ENCODE assay signal across 12 cellular contexts in the genomic region with DNA sequence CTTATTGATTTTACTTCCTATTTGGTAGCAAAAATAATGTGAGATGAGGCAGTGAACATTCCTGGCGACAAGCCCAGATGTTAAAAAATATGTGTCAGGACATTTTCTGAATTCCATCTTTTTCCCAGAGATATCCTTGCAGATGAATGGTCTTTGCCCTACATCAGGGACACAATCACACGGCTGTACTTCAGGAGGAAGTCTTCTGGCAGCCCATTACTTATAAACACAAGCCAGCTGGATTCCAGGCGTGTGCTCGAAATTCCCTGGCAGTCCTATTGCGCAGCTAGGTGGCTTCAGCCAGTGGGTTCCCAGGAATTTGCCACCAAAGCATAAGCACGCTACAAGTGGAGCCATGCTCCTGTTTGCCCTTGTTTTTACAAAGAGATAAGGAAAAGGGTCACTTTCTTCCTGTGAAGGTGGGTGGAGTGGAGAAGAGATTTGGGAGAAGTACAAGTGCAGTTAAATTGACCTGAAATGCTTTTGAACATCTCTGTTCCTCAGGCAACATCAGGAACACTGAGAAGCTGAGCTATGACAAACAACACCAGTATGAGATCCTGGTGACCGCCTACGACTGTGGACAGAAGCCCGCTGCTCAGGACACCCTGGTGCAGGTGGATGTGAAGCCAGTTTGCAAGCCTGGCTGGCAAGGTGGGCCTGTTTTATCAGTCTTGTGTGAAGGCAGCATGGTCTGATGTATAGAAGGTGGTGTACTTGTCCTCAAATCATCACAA.
DNase-seq lines count a peak whose midpoint lies in the region; TF ChIP-seq lines count a peak whose summit lies in the region.
"Had no signal": no experiment of that assay in that cellular context is flagged by ENCODE, and none has a peak within 500 bp of the region (broad histone marks: within the 10 kb centered on the region; RNA-seq: fewer than 3 reads in every experiment).

No MANE protein-coding gene starts in this region.

- peaks cover 25% of the 10 kb centered on the region for H3K4me1 ChIP-seq in left ventricle myocardium inferior

- H3K36me3 ChIP-seq in left ventricle myocardium inferior, result no peaks in the 10 kb centered on the region
- H3K36me3 ChIP-seq: stomach had no signal

- no peak overlapping the region for H3K27ac ChIP-seq in left ventricle myocardium inferior (replicated peaks)
- H3K27ac ChIP-seq: foreskin keratinocyte, stomach had no signal

- DNase-seq in EL (peak; percentile 26), astrocyte of the hippocampus (ENCODE audit: low read depth, low spot score) (peak; percentile 72), left ventricle myocardium inferior (no peak), pulmonary artery endothelial cell (ENCODE audit: low read depth, low spot score) (peak; percentile 69), ecto neural progenitor cell (ENCODE audit: low spot score) (no peak), SW480 (ENCODE audit: low spot score) (no peak), AML-193 (lab: John Stamatoyannopoulos, UW) (no peak)
- no peak for DNase-seq in central memory CD4-positive, alpha-beta T cell
- DNase-seq: activated CD4-positive, alpha-beta T cell treated with anti-CD3 and anti-CD28 coated beads, Interleukin-2, amount 10 ng/mL, durations not matched to agents 7 days and 5 days; foreskin keratinocyte; SIG-M5; stomach had no signal

- peaks cover 2% of the 10 kb centered on the region for H3K9me3 ChIP-seq in left ventricle myocardium inferior (replicated peaks)
- H3K9me3 ChIP-seq: stomach had no signal

- H3K27me3 ChIP-seq in left ventricle myocardium inferior (ENCODE audit: low read depth), result no peaks in the 10 kb centered on the region
- H3K27me3 ChIP-seq: foreskin keratinocyte, stomach had no signal

- peak; percentile 42 for TF ChIP-seq CTCF in left ventricle myocardium inferior (IDR thresholded peaks at IDR 0.05; ENCODE audit: borderline replicate concordance)

- no peak overlapping the region for H3K4me3 ChIP-seq in left ventricle myocardium inferior
- H3K4me3 ChIP-seq: stomach had no signal

- intact Hi-C loops in left ventricle myocardium inferior (cut with micrococcal nuclease), result no loop called here

Comparison
In these comparisons a context has a peak if more than half of its experiments do, and no peak if none do; other contexts are left out.
1. DNase-seq: peak in EL (single experiment), astrocyte of the hippocampus (single experiment) and pulmonary artery endothelial cell (single experiment); none in left ventricle myocardium inferior (single experiment), central memory CD4-positive, alpha-beta T cell (single experiment), ecto neural progenitor cell (single experiment), SW480 (single experiment) and AML-193 (0 of 2).